ENCODE assay signal across 36 cellular contexts in genomic region chr9:131072871-131073237, GRCh38. TPM values are rescaled to one million over a fixed set of nuclear protein-coding genes. Genes with fewer than 3 reads are reported as not detected.
"Had no signal": no experiment of that assay in that cellular context is flagged by ENCODE, and none has a peak within 500 bp of the region (broad histone marks: within the 10 kb centered on the region; RNA-seq: fewer than 3 reads in every experiment).

No MANE protein-coding gene starts in this region.

- DNase-seq: Karpas-422, Kasumi-1, KBM-7, KG1, MG63, MM.1S, MV-4-11, NCI-H1048, NCI-H1092 treated with DMSO at 0.1 percent for 48 hours, NCI-H1105, NCI-H1105 treated with DMSO at 0.1 percent for 48 hours, NCI-H1417, NCI-H1417 treated with DMSO at 0.1 percent for 48 hours, NCI-H1436, NCI-H1436 treated with DMSO at 0.1 percent for 48 hours, NCI-H146, NCI-H1694, NCI-H1694 treated with DMSO at 0.1 percent for 48 hours, NCI-H187 treated with DMSO at 0.1 percent for 48 hours, NCI-H1930, NCI-H2029, NCI-H2029 treated with DMSO at 0.1 percent for 48 hours, NCI-H2081, NCI-H2081 treated with DMSO at 0.1 percent for 48 hours, NCI-H2107, NCI-H2171, NCI-H2171 treated with DMSO at 0.1 percent for 48 hours, NCI-H2227 treated with DMSO at 0.1 percent for 48 hours, NCI-H226, NCI-H345, NCI-H446, NCI-H446 treated with DMSO at 0.1 percent for 48 hours, NCI-H510A, NCI-H510A treated with DMSO at 0.1 percent for 48 hours had no signal

- H3K27ac ChIP-seq: KMS-11 had no signal

- H3K9me3 ChIP-seq: MG63 had no signal

- H3K9ac ChIP-seq: KMS-11 had no signal

- H3K36me3 ChIP-seq: MG63 had no signal

- H3K27me3 ChIP-seq: MG63 had no signal

- H3K4me3 ChIP-seq: MG63 had no signal

- H3K4me2 ChIP-seq: KMS-11 had no signal

RNA-seq across cellular contexts. Expression of gene AIF1L, which starts 23.5 kb away (rescaled TPM):
- total RNA-seq: LHCN-M2 had no signal
